ENCODE assay signal across 1 cellular context in genomic region chr16:81181013-81181720, GRCh38.
TF ChIP-seq lines count a peak whose summit lies in the region.

No MANE protein-coding gene starts in this region.

TF ChIP-seq in HepG2, 621 proteins besides CTCF, POLR2A, EP300 and RAD21 (continued from another document and continues in another):
- peak; percentile 8; the same call in 1 of the 2 replicates for TF ChIP-seq TFAP4 (IDR thresholded peaks at IDR 0.05; ENCODE audit: borderline replicate concordance, low read depth)
- TF ChIP-seq NCOA5 (CRISPR knock-in tag; IDR thresholded peaks at IDR 0.05): no peak
- TF ChIP-seq ZNF616 (CRISPR knock-in tag; IDR thresholded peaks at IDR 0.05; ENCODE audit: low read depth): no peak
- peak; percentile 34; the same call in 1 of the 2 replicates for TF ChIP-seq FOXP4 (CRISPR knock-in tag; IDR thresholded peaks at IDR 0.05)
- TF ChIP-seq MTF2 (CRISPR knock-in tag; IDR thresholded peaks at IDR 0.05; ENCODE audit: borderline replicate concordance): no peak
- peak; percentile 49; the same call in 1 of the 2 replicates for TF ChIP-seq ZNF441 (CRISPR knock-in tag; IDR thresholded peaks at IDR 0.05; ENCODE audit: borderline replicate concordance)
- TF ChIP-seq MXD1 (CRISPR knock-in tag; IDR thresholded peaks at IDR 0.05): no peak
- no peak for TF ChIP-seq ATRX (CRISPR knock-in tag; IDR thresholded peaks at IDR 0.05; ENCODE audit: borderline replicate concordance)
- TF ChIP-seq RFX1 (IDR thresholded peaks at IDR 0.05): no peak
- TF ChIP-seq NFRKB (IDR thresholded peaks at IDR 0.05): no peak
- no peak for TF ChIP-seq GPBP1L1 (CRISPR knock-in tag; IDR thresholded peaks at IDR 0.05)
- TF ChIP-seq MIXL1 (CRISPR knock-in tag; IDR thresholded peaks at IDR 0.05): peak; percentile 40; the same call in 1 of the 2 replicates
- TF ChIP-seq POGZ (CRISPR knock-in tag; IDR thresholded peaks at IDR 0.05): peak; percentile 73
- no peak for TF ChIP-seq CREM (IDR thresholded peaks at IDR 0.05)
- no peak for TF ChIP-seq CREM (CRISPR knock-in tag; IDR thresholded peaks at IDR 0.05)
- peak; percentile 66; the same call in 1 of the 2 replicates for TF ChIP-seq ZNF547 (CRISPR knock-in tag; IDR thresholded peaks at IDR 0.05)
- TF ChIP-seq RXRA (CRISPR knock-in tag; IDR thresholded peaks at IDR 0.05): peak; percentile 13; the same call in 1 of the 2 replicates
- TF ChIP-seq KLF12 (CRISPR knock-in tag; IDR thresholded peaks at IDR 0.05; ENCODE audit: borderline replicate concordance): no peak
- TF ChIP-seq ZNF446 (CRISPR knock-in tag; IDR thresholded peaks at IDR 0.05): no peak
- peak; percentile 42; the same call in 1 of the 2 replicates for TF ChIP-seq RNF2 (conservative IDR thresholded peaks at IDR 0.05; ENCODE audit: low read depth)
- TF ChIP-seq MAZ (IDR thresholded peaks at IDR 0.05; ENCODE audit: borderline replicate concordance, low read depth, low read length): peak; percentile 71; the same call in 1 of the 2 replicates
- no peak for TF ChIP-seq MAZ (CRISPR knock-in tag; IDR thresholded peaks at IDR 0.05; ENCODE audit: low read depth)
- peak; percentile 98 for TF ChIP-seq TFE3 (CRISPR knock-in tag; IDR thresholded peaks at IDR 0.05)
- no peak for TF ChIP-seq ZNF160 (CRISPR knock-in tag; IDR thresholded peaks at IDR 0.05)
- TF ChIP-seq ZNF784 (CRISPR knock-in tag; IDR thresholded peaks at IDR 0.05; ENCODE audit: borderline replicate concordance): 0 out of 2 replicates have a peak, but pooled peaks have one; percentile 26
- no peak for TF ChIP-seq AGO2 (optimal IDR thresholded peaks at IDR 0.05; ENCODE audit: low read depth, low read length)
- TF ChIP-seq FOXP1 (IDR thresholded peaks at IDR 0.05): no peak
- no peak for TF ChIP-seq FOXP1 (CRISPR knock-in tag; IDR thresholded peaks at IDR 0.05)
- peak; percentile 63 for TF ChIP-seq TAF1 (CRISPR knock-in tag; IDR thresholded peaks at IDR 0.05)
- peak; percentile 70 for TF ChIP-seq IRF2 (CRISPR knock-in tag; IDR thresholded peaks at IDR 0.05)
- TF ChIP-seq YEATS2 (CRISPR knock-in tag; IDR thresholded peaks at IDR 0.05; ENCODE audit: borderline replicate concordance): peak; percentile 65; the same call in 1 of the 2 replicates
- peak; percentile 37; the same call in 1 of the 2 replicates for TF ChIP-seq JUND (CRISPR knock-in tag; IDR thresholded peaks at IDR 0.05)
- TF ChIP-seq ARID3A (IDR thresholded peaks at IDR 0.05; ENCODE audit: low read depth, low read length): peak; percentile 42; the same call in 1 of the 2 replicates
- 0 out of 2 replicates have a peak, but pooled peaks have one; percentile 35 for TF ChIP-seq KDM2A (CRISPR knock-in tag; IDR thresholded peaks at IDR 0.05; ENCODE audit: borderline replicate concordance, low read depth)
- no peak for TF ChIP-seq CREBL2 (CRISPR knock-in tag; IDR thresholded peaks at IDR 0.05; ENCODE audit: borderline replicate concordance)
- TF ChIP-seq ZNF263 (CRISPR knock-in tag; IDR thresholded peaks at IDR 0.05): peak; percentile 48; the same call in 1 of the 2 replicates
- TF ChIP-seq ZNF180 (CRISPR knock-in tag; IDR thresholded peaks at IDR 0.05; ENCODE audit: borderline replicate concordance, low read depth): no peak
- TF ChIP-seq DMAP1 (CRISPR knock-in tag; IDR thresholded peaks at IDR 0.05): peak; percentile 39; the same call in 1 of the 2 replicates
- peak; percentile 25 for TF ChIP-seq CEBPG (CRISPR knock-in tag; IDR thresholded peaks at IDR 0.05)
- TF ChIP-seq RERE (CRISPR knock-in tag; IDR thresholded peaks at IDR 0.05; ENCODE audit: low read depth): 0 out of 2 replicates have a peak, but pooled peaks have one; percentile 17
- no peak for TF ChIP-seq ZNF790 (CRISPR knock-in tag; IDR thresholded peaks at IDR 0.05; ENCODE audit: borderline replicate concordance)
- TF ChIP-seq ZBTB10 (CRISPR knock-in tag; IDR thresholded peaks at IDR 0.05; ENCODE audit: borderline replicate concordance): peak; percentile 47; the same call in 1 of the 2 replicates
- 0 out of 2 replicates have a peak, but pooled peaks have one; percentile 39 for TF ChIP-seq ZNF800 (CRISPR knock-in tag; IDR thresholded peaks at IDR 0.05)
- TF ChIP-seq NCOA2 (CRISPR knock-in tag; IDR thresholded peaks at IDR 0.05): peak; percentile 53
